21 cellular contexts compared by ENCODE assay signal in the genomic region with DNA sequence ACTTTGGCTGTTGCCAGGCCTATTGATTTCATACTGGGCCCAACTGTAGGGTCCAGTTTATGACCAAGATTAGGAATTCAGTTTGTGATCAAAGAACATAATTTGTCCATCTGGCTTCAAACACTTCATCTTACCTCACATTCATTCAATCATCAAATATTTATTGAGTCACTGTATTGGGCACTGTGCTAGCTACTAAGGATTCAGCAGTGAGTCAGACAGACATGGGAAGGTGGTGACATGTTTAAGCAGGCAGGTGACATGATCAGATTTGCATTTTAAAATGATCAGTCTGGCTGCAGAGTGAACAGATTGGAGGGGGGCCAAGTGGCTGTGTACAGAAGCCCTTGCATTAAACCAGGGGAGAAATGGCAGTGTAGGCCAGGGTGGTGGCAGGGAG. TPM values are rescaled to one million over a fixed set of nuclear protein-coding genes. Genes with fewer than 3 reads are reported as not detected.
DNase-seq lines count a peak whose midpoint lies in the region; ATAC-seq and TF ChIP-seq lines count a peak whose summit lies in the region.
"Had no signal": no experiment of that assay in that cellular context is flagged by ENCODE, and none has a peak within 500 bp of the region (broad histone marks: within the 10 kb centered on the region; RNA-seq: fewer than 3 reads in every experiment).

No MANE protein-coding gene starts in this region.

- H3K27ac Mint-ChIP-seq in activated naive CD4-positive, alpha-beta T cell treated with anti-CD3 and anti-CD28 coated beads, Interleukin-2, amount 50 U/mL, for 24 hours = peak overlapping the region; percentile 17
- no peak overlapping the region for H3K27ac Mint-ChIP-seq in activated T-cell treated with anti-CD3 and anti-CD28 coated beads, Interleukin-2, amount 50 U/mL, for 72 hours
- no peak overlapping the region for H3K27ac Mint-ChIP-seq in natural killer cell treated with Interleukin-12 subunit alpha and Interleukin-12 subunit beta and Interleukin-15 and Interleukin-18, amount 100 ng/mL, for 72 hours

- no peak overlapping the region for H3K27ac ChIP-seq in WERI-Rb-1
- H3K27ac ChIP-seq: gastrocnemius medialis, lower lobe of right lung, upper lobe of right lung had no signal

- no peak for ATAC-seq in activated T-cell treated with anti-CD3 and anti-CD28 coated beads, Interleukin-2, amount 50 U/mL, for 72 hours (replicated peaks in 1 of 2)
- ATAC-seq in natural killer cell treated with Interleukin-12 subunit alpha and Interleukin-12 subunit beta and Interleukin-15 and Interleukin-18, amount 100 ng/mL, for 72 hours = no peak
- ATAC-seq: effector memory CD8-positive, alpha-beta T cell; gastrocnemius medialis; lower lobe of right lung; naive thymus-derived CD4-positive, alpha-beta T cell; stimulated activated naive CD8-positive, alpha-beta T cell treated with anti-CD3 and anti-CD28 coated beads, Interleukin-15, Interleukin-2, amounts not matched to agents 100 U/mL and 50 U/mL, for 24 hours; upper lobe of right lung had no signal

- peaks cover 22% of the 10 kb centered on the region for H3K4me1 Mint-ChIP-seq in activated naive CD4-positive, alpha-beta T cell treated with anti-CD3 and anti-CD28 coated beads, Interleukin-2, amount 50 U/mL, for 24 hours
- no peaks in the 10 kb centered on the region for H3K4me1 Mint-ChIP-seq in activated T-cell treated with anti-CD3 and anti-CD28 coated beads, Interleukin-2, amount 50 U/mL, for 72 hours (ENCODE audit: low read depth)
- peaks cover 3 to 9% of the 10 kb centered on the region in 2 donors for H3K4me1 Mint-ChIP-seq in natural killer cell treated with Interleukin-12 subunit alpha and Interleukin-12 subunit beta and Interleukin-15 and Interleukin-18, amount 100 ng/mL, for 72 hours (ENCODE audit: low read depth in 2 of 2)

- no peaks in the 10 kb centered on the region for H3K9me3 Mint-ChIP-seq in activated naive CD4-positive, alpha-beta T cell treated with anti-CD3 and anti-CD28 coated beads, Interleukin-2, amount 50 U/mL, for 24 hours
- no peaks in the 10 kb centered on the region for H3K9me3 Mint-ChIP-seq in activated T-cell treated with anti-CD3 and anti-CD28 coated beads, Interleukin-2, amount 50 U/mL, for 72 hours
- no peaks in the 10 kb centered on the region for H3K9me3 Mint-ChIP-seq in natural killer cell treated with Interleukin-12 subunit alpha and Interleukin-12 subunit beta and Interleukin-15 and Interleukin-18, amount 100 ng/mL, for 72 hours
- H3K9me3 Mint-ChIP-seq: central memory CD8-positive, alpha-beta T cell; effector memory CD8-positive, alpha-beta T cell had no signal

- H3K9me3 ChIP-seq in WERI-Rb-1 (ENCODE audit: severe bottlenecking) = no peaks in the 10 kb centered on the region
- H3K9me3 ChIP-seq: gastrocnemius medialis, lower lobe of right lung, upper lobe of right lung had no signal

- no peaks in the 10 kb centered on the region for H3K36me3 Mint-ChIP-seq in activated naive CD4-positive, alpha-beta T cell treated with anti-CD3 and anti-CD28 coated beads, Interleukin-2, amount 50 U/mL, for 24 hours
- H3K36me3 Mint-ChIP-seq in activated T-cell treated with anti-CD3 and anti-CD28 coated beads, Interleukin-2, amount 50 U/mL, for 72 hours (ENCODE audit: insufficient read depth in 2 of 2) = no peaks in the 10 kb centered on the region
- H3K36me3 Mint-ChIP-seq in natural killer cell treated with Interleukin-12 subunit alpha and Interleukin-12 subunit beta and Interleukin-15 and Interleukin-18, amount 100 ng/mL, for 72 hours = no peaks in the 10 kb centered on the region
- H3K36me3 Mint-ChIP-seq: naive thymus-derived CD4-positive, alpha-beta T cell had no signal

- no peak for DNase-seq in activated naive CD4-positive, alpha-beta T cell treated with Interleukin-2 at 50 U/mL for 16 hours
- DNase-seq in NCI-H2029 treated with DMSO at 0.1 percent for 48 hours (lab: John Stamatoyannopoulos, UW) (peak; percentile 17), WERI-Rb-1 (peak; percentile 21), ureter (ENCODE audit: low spot score) (peak; percentile 50), T-helper 1 cell (no peak)
- no peak for DNase-seq in activated T-cell treated with anti-CD3 and anti-CD28 coated beads, Interleukin-2, amount 50 U/mL, for 72 hours
- no peak for DNase-seq in natural killer cell treated with Interleukin-12 subunit alpha and Interleukin-12 subunit beta and Interleukin-15 and Interleukin-18, amount 100 ng/mL, for 72 hours (ENCODE audit: low spot score)
- DNase-seq: activated CD4-positive, alpha-beta T cell treated with anti-CD3 and anti-CD28 coated beads, Interleukin-2, amount 50 U/mL, for 4 hours; activated T-cell treated with anti-CD3 and anti-CD28 coated beads, Interleukin-2, amount 50 U/mL, for 48 hours; effector memory CD8-positive, alpha-beta T cell; gastrocnemius medialis; Karpas-422; lower lobe of right lung; naive thymus-derived CD4-positive, alpha-beta T cell; NCI-H2107; stimulated activated CD4-positive, alpha-beta T cell treated with anti-CD3 and anti-CD28 coated beads, Interleukin-12 subunit alpha, Interleukin-12 subunit beta, amount 100 ng/mL, for 4 hours; stimulated activated naive CD8-positive, alpha-beta T cell treated with anti-CD3 and anti-CD28 coated beads, Interleukin-15, Interleukin-2, amounts not matched to agents 100 U/mL and 50 U/mL, for 24 hours; upper lobe of right lung had no signal

- no peaks in the 10 kb centered on the region for H3K36me3 ChIP-seq in WERI-Rb-1
- H3K36me3 ChIP-seq: gastrocnemius medialis, lower lobe of right lung, upper lobe of right lung had no signal

- H3K27me3 Mint-ChIP-seq in activated naive CD4-positive, alpha-beta T cell treated with anti-CD3 and anti-CD28 coated beads, Interleukin-2, amount 50 U/mL, for 24 hours = no peaks in the 10 kb centered on the region
- H3K27me3 Mint-ChIP-seq in activated T-cell treated with anti-CD3 and anti-CD28 coated beads, Interleukin-2, amount 50 U/mL, for 72 hours (ENCODE audit: low read depth) = peaks cover 19% of the 10 kb centered on the region
- peaks cover 0 to 16% of the 10 kb centered on the region in 2 donors for H3K27me3 Mint-ChIP-seq in natural killer cell treated with Interleukin-12 subunit alpha and Interleukin-12 subunit beta and Interleukin-15 and Interleukin-18, amount 100 ng/mL, for 72 hours
- H3K27me3 Mint-ChIP-seq: central memory CD8-positive, alpha-beta T cell; effector memory CD8-positive, alpha-beta T cell had no signal

- no peaks in the 10 kb centered on the region for H3K27me3 ChIP-seq in WERI-Rb-1 (ENCODE audit: insufficient read depth, low read depth, severe bottlenecking)
- H3K27me3 ChIP-seq: gastrocnemius medialis, upper lobe of right lung had no signal

- peak overlapping the region; percentile 1 for H3K4me3 Mint-ChIP-seq in activated naive CD4-positive, alpha-beta T cell treated with anti-CD3 and anti-CD28 coated beads, Interleukin-2, amount 50 U/mL, for 24 hours
- H3K4me3 Mint-ChIP-seq in activated T-cell treated with anti-CD3 and anti-CD28 coated beads, Interleukin-2, amount 50 U/mL, for 72 hours = no peak overlapping the region
- H3K4me3 Mint-ChIP-seq in natural killer cell treated with Interleukin-12 subunit alpha and Interleukin-12 subunit beta and Interleukin-15 and Interleukin-18, amount 100 ng/mL, for 72 hours = no peak overlapping the region
- H3K4me3 Mint-ChIP-seq: central memory CD8-positive, alpha-beta T cell; effector memory CD8-positive, alpha-beta T cell had no signal

- H3K4me3 ChIP-seq in WERI-Rb-1 (ENCODE audit: low read depth, low read length) = no peak overlapping the region
- H3K4me3 ChIP-seq: gastrocnemius medialis, lower lobe of right lung, upper lobe of right lung had no signal

- TF ChIP-seq CTCF in WERI-Rb-1 (IDR thresholded peaks at IDR 0.05; ENCODE audit: low read depth, low read length) = no peak

RNA-seq across cellular contexts. Expression of a gene that starts 25.1 kb away (rescaled TPM):
- total RNA-seq in ureter = 0.52 TPM
- total RNA-seq in activated T-cell treated with anti-CD3 and anti-CD28 coated beads, Interleukin-2, amount 50 U/mL, for 72 hours = under 1 TPM; 0.14 to 0.23 TPM
- total RNA-seq in natural killer cell treated with Interleukin-12 subunit alpha and Interleukin-12 subunit beta and Interleukin-15 and Interleukin-18, amount 100 ng/mL, for 72 hours = 1 to 10 TPM in 1 of 2 donors, not detected in 1; 1.1 TPM
- total RNA-seq: gastrocnemius medialis had no signal

RNA-seq across cellular contexts. Expression of a gene that starts 58.9 kb away (rescaled TPM):
- total RNA-seq in ureter = 6.0 TPM
- total RNA-seq in activated T-cell treated with anti-CD3 and anti-CD28 coated beads, Interleukin-2, amount 50 U/mL, for 72 hours = under 1 TPM; 0.24 to 0.42 TPM
- total RNA-seq in natural killer cell treated with Interleukin-12 subunit alpha and Interleukin-12 subunit beta and Interleukin-15 and Interleukin-18, amount 100 ng/mL, for 72 hours = under 1 TPM; 0.14 to 0.55 TPM
- total RNA-seq: pulmonary artery endothelial cell had no signal

Comparison
In these comparisons a context has a peak if more than half of its experiments do, and no peak if none do; other contexts are left out.
1. DNase-seq: peak in NCI-H2029 treated with DMSO at 0.1 percent for 48 hours (single experiment), WERI-Rb-1 (single experiment) and ureter (single experiment); none in activated naive CD4-positive, alpha-beta T cell treated with Interleukin-2 at 50 U/mL for 16 hours (single experiment), activated T-cell treated with anti-CD3 and anti-CD28 coated beads, Interleukin-2, amount 50 U/mL, for 72 hours (0 of 2), natural killer cell treated with Interleukin-12 subunit alpha and Interleukin-12 subunit beta and Interleukin-15 and Interleukin-18, amount 100 ng/mL, for 72 hours (single experiment) and T-helper 1 cell (0 of 5).